ENCODE assay signal across 26 cellular contexts in genomic region chr17:49165143-49165542, GRCh38. TPM values are rescaled to one million over a fixed set of nuclear protein-coding genes. Genes with fewer than 3 reads are reported as not detected.
"Had no signal": no experiment of that assay in that cellular context is flagged by ENCODE, and none has a peak within 500 bp of the region (broad histone marks: within the 10 kb centered on the region; RNA-seq: fewer than 3 reads in every experiment).

No MANE protein-coding gene starts in this region.

- H3K27ac ChIP-seq: stomach, suprapubic skin, testis, thoracic aorta, thyroid gland, tibial artery, tibial nerve, upper lobe of left lung, upper lobe of right lung, uterus, vagina had no signal

- DNase-seq: stimulated activated CD4-positive, alpha-beta T cell treated with anti-CD3 and anti-CD28 coated beads, Interleukin-2, amount 100 ng/mL, for 48 hours; stimulated activated CD4-positive, alpha-beta T cell treated with anti-CD3 and anti-CD28 coated beads, Interleukin-4, amount 100 ng/mL, for 1 hour; stimulated activated CD4-positive, alpha-beta T cell treated with anti-CD3 and anti-CD28 coated beads, Interleukin-4, amount 100 ng/mL, for 24 hours; stimulated activated CD4-positive, alpha-beta T cell treated with anti-CD3 and anti-CD28 coated beads, Interleukin-4, amount 100 ng/mL, for 4 hours; stimulated activated CD8-positive, alpha-beta memory T cell treated with anti-CD3 and anti-CD28 coated beads, Interleukin-4, amount 100 ng/mL, for 48 hours; stimulated activated naive B cell treated with anti-CD40 and anti-IgM and Interleukin-4, amounts not matched to agents 10 μg/mL and 1 μg/mL and 100 μg/mL, for 72 hours; stimulated activated naive CD4-positive, alpha-beta T cell; stimulated activated naive CD4-positive, alpha-beta T cell treated with Interleukin-2 at 50 U/mL for 16 hours; stimulated activated naive CD8-positive, alpha-beta T cell treated with anti-CD3 and anti-CD28 coated beads, Interleukin-15, amount 100 ng/mL, for 72 hours; stimulated activated naive CD8-positive, alpha-beta T cell treated with anti-CD3 and anti-CD28 coated beads, Interleukin-15, Interleukin-2, amounts not matched to agents 100 U/mL and 50 U/mL, for 24 hours; stomach; substantia nigra; testis; thyroid gland; tibial artery; trophoblast cell; upper lobe of left lung; upper lobe of right lung; uterus had no signal

- H3K36me3 ChIP-seq: stomach, suprapubic skin, thoracic aorta, thyroid gland, tibial artery, tibial nerve, upper lobe of left lung, upper lobe of right lung, uterus, vagina had no signal

- H3K9me3 ChIP-seq: suprapubic skin, testis, thoracic aorta, thyroid gland, tibial artery, upper lobe of left lung, upper lobe of right lung, uterus, vagina had no signal

- H3K4me1 ChIP-seq: stomach, suprapubic skin, testis, tibial artery, tibial nerve, upper lobe of left lung, upper lobe of right lung, uterus, vagina had no signal

- H3K4me3 ChIP-seq: stomach, suprapubic skin, testis, thoracic aorta, thyroid gland, tibial artery, tibial nerve, upper lobe of left lung, upper lobe of right lung, uterus, vagina had no signal

- H3K27me3 ChIP-seq: testis, thyroid gland, upper lobe of left lung, uterus, vagina had no signal

RNA-seq across cellular contexts. Expression of gene B4GALNT2, which starts 32.6 kb away (rescaled TPM):
- total RNA-seq: subcutaneous adipose tissue, temporal lobe, thoracic aorta, tibial nerve, urinary bladder, vagina had no signal
